8 cellular contexts compared by ENCODE assay signal in the genomic region with DNA sequence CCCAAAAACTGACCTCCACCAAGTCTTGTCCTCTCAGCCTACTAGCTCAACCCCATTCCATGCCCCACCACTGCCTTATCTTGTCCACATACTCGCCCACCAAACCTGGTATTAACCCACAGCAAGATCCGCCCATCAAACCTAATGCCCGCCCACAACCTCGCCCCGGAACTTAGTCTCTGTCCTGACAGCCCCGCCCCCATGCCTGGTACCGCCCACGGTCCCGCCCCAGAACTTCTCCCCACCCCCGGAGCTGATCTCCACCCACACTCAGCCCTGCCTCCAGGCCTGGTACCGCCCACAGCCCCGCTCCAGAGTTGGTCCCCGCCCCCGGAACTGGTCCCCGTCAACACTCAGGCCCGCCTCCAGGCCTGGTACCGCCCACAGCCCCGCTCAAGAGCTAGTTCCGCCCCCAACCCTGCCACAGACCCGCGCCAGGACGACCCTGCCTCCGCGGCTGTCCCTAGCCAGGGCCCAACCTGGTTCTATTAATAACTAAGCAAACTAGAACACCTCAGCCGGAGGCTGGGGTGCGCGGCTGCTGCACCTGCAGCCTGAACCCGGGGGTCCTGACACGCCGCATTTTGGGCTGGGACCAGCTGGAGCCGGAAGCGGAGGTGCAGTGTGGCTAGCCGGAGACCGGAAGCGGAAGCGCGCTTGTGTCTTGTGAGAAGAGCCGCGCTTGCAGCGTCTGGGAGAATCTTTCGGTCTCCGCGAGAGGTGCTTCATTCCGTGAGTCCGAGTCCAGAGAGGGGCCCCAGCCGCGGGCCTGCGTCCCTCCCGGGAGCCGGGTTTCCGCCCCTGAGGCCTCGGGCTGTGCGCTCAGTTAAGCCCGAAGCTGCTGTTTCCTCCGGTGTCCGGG. TPM values are rescaled to one million over a fixed set of nuclear protein-coding genes. Genes with fewer than 3 reads are reported as not detected.
DNase-seq lines count a peak whose midpoint lies in the region; ATAC-seq and TF ChIP-seq lines count a peak whose summit lies in the region.

TSS of gene ZNF557 (plus strand) at position 662 of the 862 bp plus-strand sequence. CDS start 5,372 bp downstream, outside the sequence.

- TF ChIP-seq RAD21 in neural cell (conservative IDR thresholded peaks at IDR 0.05), result peak; percentile 25

- in situ Hi-C loops in G401 (cut with HindIII; ENCODE audit: low sequenced_read_pairs) (no loop called here), HAP-1 (cut with MboI; ENCODE audit: low sequenced_read_pairs) (no loop called here)

- peaks cover 12% of the 10 kb centered on the region for H3K36me3 ChIP-seq in HAP-1 (replicated peaks)
- peaks cover 15% of the 10 kb centered on the region for H3K36me3 ChIP-seq in MM.1S (replicated peaks; ENCODE audit: insufficient read depth, low read length)
- H3K36me3 ChIP-seq in neural cell (ENCODE audit: insufficient read depth, low read length), result no peaks in the 10 kb centered on the region

- no peaks in the 10 kb centered on the region for H4K20me1 ChIP-seq in MM.1S (ENCODE audit: insufficient read depth, low read length)
- no peaks in the 10 kb centered on the region for H4K20me1 ChIP-seq in neural cell (ENCODE audit: insufficient read depth)

- DNase-seq in G401 (ENCODE audit: low spot score) (peak; percentile 98), HAP-1 (ENCODE audit: low spot score in 2 of 2) (peak; percentile 88 to 99), MM.1S (peak; percentile 99), SHP77 treated with DMSO at 0.1 percent for 48 hours (lab: John Stamatoyannopoulos, UW) (peak; percentile 82), activated gamma-delta T cell (lab: John Stamatoyannopoulos, UW) (peak; percentile 92), fibroblast of villous mesenchyme (ENCODE audit: low read depth) (peak; percentile 98)
- peak; percentile 98 to 99 for DNase-seq in stimulated activated naive CD8-positive, alpha-beta T cell treated with anti-CD3 and anti-CD28 coated beads, Interleukin-15, amount 100 ng/mL, for 72 hours

- H3K9me3 Mint-ChIP-seq in stimulated activated naive CD8-positive, alpha-beta T cell treated with anti-CD3 and anti-CD28 coated beads, Interleukin-15, amount 100 ng/mL, for 72 hours, result peaks cover 1 to 9% of the 10 kb centered on the region in 2 donors

- H3K27me3 ChIP-seq in HAP-1 (ENCODE audit: low read depth) (no peaks in the 10 kb centered on the region), MM.1S (replicated peaks; ENCODE audit: insufficient read depth, low read length) (peaks cover 6% of the 10 kb centered on the region; the same call in 1 of the 2 replicates), neural cell (ENCODE audit: insufficient read depth, low read depth, low read length) (no peaks in the 10 kb centered on the region)

- peak within 1 kb of the TSS; percentile 98 for H3K4me3 ChIP-seq in HAP-1
- H3K4me3 ChIP-seq in MM.1S (ENCODE audit: low read length), result peak within 1 kb of the TSS; percentile 83
- H3K4me3 ChIP-seq in fibroblast of villous mesenchyme (ENCODE audit: low read depth, low read length), result peak within 1 kb of the TSS; percentile 86
- H3K4me3 ChIP-seq in neural cell (ENCODE audit: low read length), result peak within 1 kb of the TSS; percentile 98

- H3K9me2 ChIP-seq in MM.1S (replicated peaks; ENCODE audit: insufficient read depth, low read length) (no peaks in the 10 kb centered on the region), neural cell (ENCODE audit: insufficient read depth, low read length) (no peaks in the 10 kb centered on the region)

- peak; percentile 96 for ATAC-seq in stimulated activated naive CD8-positive, alpha-beta T cell treated with anti-CD3 and anti-CD28 coated beads, Interleukin-15, amount 100 ng/mL, for 72 hours

- H3K4me1 ChIP-seq in HAP-1 (peaks cover 3% of the 10 kb centered on the region; the same call in 1 of the 2 replicates), MM.1S (ENCODE audit: low read length) (peaks cover 4% of the 10 kb centered on the region; the same call in 1 of the 2 replicates)

- peak within 1 kb of the TSS; percentile 62 for H3K4me2 ChIP-seq in MM.1S (ENCODE audit: low read depth, low read length)
- peak within 1 kb of the TSS; percentile 71 for H3K4me2 ChIP-seq in neural cell (ENCODE audit: low read length)

- no peaks in the 10 kb centered on the region for H3K27me3 Mint-ChIP-seq in stimulated activated naive CD8-positive, alpha-beta T cell treated with anti-CD3 and anti-CD28 coated beads, Interleukin-15, amount 100 ng/mL, for 72 hours

- H3K79me2 ChIP-seq in MM.1S (ENCODE audit: low read length) (peaks cover 20% of the 10 kb centered on the region), neural cell (replicated peaks; ENCODE audit: insufficient read depth, low read length) (peaks cover 9% of the 10 kb centered on the region)

- TF ChIP-seq CTCF in MM.1S (IDR thresholded peaks at IDR 0.05; ENCODE audit: low read length), result no peak
- no peak for TF ChIP-seq CTCF in fibroblast of villous mesenchyme (IDR thresholded peaks at IDR 0.05; ENCODE audit: insufficient read depth, low read depth, low read length)
- no peak for TF ChIP-seq CTCF in neural cell (IDR thresholded peaks at IDR 0.05; ENCODE audit: poor library complexity, severe bottlenecking)

- peaks cover 17% of the 10 kb centered on the region for H3K4me1 Mint-ChIP-seq in stimulated activated naive CD8-positive, alpha-beta T cell treated with anti-CD3 and anti-CD28 coated beads, Interleukin-15, amount 100 ng/mL, for 72 hours

- H3K4me3 Mint-ChIP-seq in stimulated activated naive CD8-positive, alpha-beta T cell treated with anti-CD3 and anti-CD28 coated beads, Interleukin-15, amount 100 ng/mL, for 72 hours, result peak within 1 kb of the TSS; percentile 88 to 98

- no peaks in the 10 kb centered on the region for H3K9me3 ChIP-seq in HAP-1
- H3K9me3 ChIP-seq in MM.1S (replicated peaks; ENCODE audit: insufficient read depth, low read length), result no peaks in the 10 kb centered on the region
- no peaks in the 10 kb centered on the region for H3K9me3 ChIP-seq in neural cell (ENCODE audit: low read length)

- H3K27ac ChIP-seq in MM.1S (ENCODE audit: low read length) (peak within 1 kb of the TSS; percentile 74), neural cell (ENCODE audit: low read length) (peak within 1 kb of the TSS; percentile 89)

- 0 out of 2 replicates have a peak, but pooled peaks cover 6% of the 10 kb centered on the region for H3F3A ChIP-seq in MM.1S (ENCODE audit: insufficient read depth, low read length)
- no peaks in the 10 kb centered on the region for H3F3A ChIP-seq in neural cell (ENCODE audit: insufficient read depth, low read length, poor library complexity, severe bottlenecking)

- peak within 1 kb of the TSS; percentile 96 to 97 for H3K27ac Mint-ChIP-seq in stimulated activated naive CD8-positive, alpha-beta T cell treated with anti-CD3 and anti-CD28 coated beads, Interleukin-15, amount 100 ng/mL, for 72 hours

- H2AFZ ChIP-seq in MM.1S (ENCODE audit: low read length) (peak within 1 kb of the TSS; percentile 76), neural cell (ENCODE audit: low read depth, low read length) (peak within 1 kb of the TSS; percentile 73)

- H3K9ac ChIP-seq in MM.1S (ENCODE audit: low read length), result peak within 1 kb of the TSS; percentile 71
- peak within 1 kb of the TSS; percentile 85 for H3K9ac ChIP-seq in neural cell (ENCODE audit: low read length)

- peak; percentile 52 for TF ChIP-seq EP300 in neural cell (conservative IDR thresholded peaks at IDR 0.05; ENCODE audit: poor library complexity, severe bottlenecking)

TF ChIP-seq in neural cell, 6 proteins besides CTCF, POLR2A, EP300 and RAD21:
- TF ChIP-seq POLR2AphosphoS5 (IDR thresholded peaks at IDR 0.05), result peak; percentile 83
- TF ChIP-seq, protein P1, sequence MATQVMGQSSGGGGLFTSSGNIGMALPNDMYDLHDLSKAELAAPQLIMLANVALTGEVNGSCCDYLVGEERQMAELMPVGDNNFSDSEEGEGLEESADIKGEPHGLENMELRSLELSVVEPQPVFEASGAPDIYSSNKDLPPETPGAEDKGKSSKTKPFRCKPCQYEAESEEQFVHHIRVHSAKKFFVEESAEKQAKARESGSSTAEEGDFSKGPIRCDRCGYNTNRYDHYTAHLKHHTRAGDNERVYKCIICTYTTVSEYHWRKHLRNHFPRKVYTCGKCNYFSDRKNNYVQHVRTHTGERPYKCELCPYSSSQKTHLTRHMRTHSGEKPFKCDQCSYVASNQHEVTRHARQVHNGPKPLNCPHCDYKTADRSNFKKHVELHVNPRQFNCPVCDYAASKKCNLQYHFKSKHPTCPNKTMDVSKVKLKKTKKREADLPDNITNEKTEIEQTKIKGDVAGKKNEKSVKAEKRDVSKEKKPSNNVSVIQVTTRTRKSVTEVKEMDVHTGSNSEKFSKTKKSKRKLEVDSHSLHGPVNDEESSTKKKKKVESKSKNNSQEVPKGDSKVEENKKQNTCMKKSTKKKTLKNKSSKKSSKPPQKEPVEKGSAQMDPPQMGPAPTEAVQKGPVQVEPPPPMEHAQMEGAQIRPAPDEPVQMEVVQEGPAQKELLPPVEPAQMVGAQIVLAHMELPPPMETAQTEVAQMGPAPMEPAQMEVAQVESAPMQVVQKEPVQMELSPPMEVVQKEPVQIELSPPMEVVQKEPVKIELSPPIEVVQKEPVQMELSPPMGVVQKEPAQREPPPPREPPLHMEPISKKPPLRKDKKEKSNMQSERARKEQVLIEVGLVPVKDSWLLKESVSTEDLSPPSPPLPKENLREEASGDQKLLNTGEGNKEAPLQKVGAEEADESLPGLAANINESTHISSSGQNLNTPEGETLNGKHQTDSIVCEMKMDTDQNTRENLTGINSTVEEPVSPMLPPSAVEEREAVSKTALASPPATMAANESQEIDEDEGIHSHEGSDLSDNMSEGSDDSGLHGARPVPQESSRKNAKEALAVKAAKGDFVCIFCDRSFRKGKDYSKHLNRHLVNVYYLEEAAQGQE (IDR thresholded peaks at IDR 0.05; ENCODE audit: borderline replicate concordance), result peak; percentile 29
- TF ChIP-seq SMC3 (conservative IDR thresholded peaks at IDR 0.05; ENCODE audit: poor library complexity), result no peak
- TF ChIP-seq MXI1 (conservative IDR thresholded peaks at IDR 0.05; ENCODE audit: poor library complexity, severe bottlenecking), result peak; percentile 95
- TF ChIP-seq EZH2 (IDR thresholded peaks at IDR 0.05; ENCODE audit: borderline replicate concordance, insufficient read depth, low read length, poor library complexity, severe bottlenecking), result no peak
- TF ChIP-seq TAF1 (IDR thresholded peaks at IDR 0.05; ENCODE audit: low read depth), result peak; percentile 60
TF ChIP-seq in neural cell: peak in this region for 4.

RNA-seq across cellular contexts. Expression of gene ZNF557, which starts in this region (rescaled TPM):
- total RNA-seq in G401 (2014; rRNA removed; shearing (Covaris generic)), result 7.9 and 14.6 TPM in 2 replicates
- 15.1 and 15.5 TPM in 2 replicates for total RNA-seq in fibroblast of villous mesenchyme
- 7.7 and 12.7 TPM in 2 replicates for polyA plus RNA-seq in neural cell
- polyA minus RNA-seq in neural cell, result 46.0 and 48.7 TPM in 2 replicates

Comparison
In these comparisons a context has a peak if more than half of its experiments do, and no peak if none do; other contexts are left out.
1. Peak in every context shown above with its lines: DNase-seq, ATAC-seq, H3K4me3 ChIP-seq and H3K27ac ChIP-seq.